In genomic region chr12:91577586-91578539, GRCh38 we compare ENCODE assay signal across 8 cellular contexts.
DNase-seq lines count a peak whose midpoint lies in the region; ATAC-seq and TF ChIP-seq lines count a peak whose summit lies in the region.

No MANE protein-coding gene starts in this region.

- H3K27me3 Mint-ChIP-seq in effector memory CD8-positive, alpha-beta T cell: no peaks in the 10 kb centered on the region

- peak overlapping the region; percentile 49 to 90 for H3K27ac Mint-ChIP-seq in effector memory CD8-positive, alpha-beta T cell

- DNase-seq in AG08395 (ENCODE audit: low spot score) (peak; percentile 32), SHP77 treated with DMSO at 0.1 percent for 48 hours (lab: John Stamatoyannopoulos, UW) (peak; percentile 34)
- DNase-seq in effector memory CD8-positive, alpha-beta T cell: no peak
- DNase-seq in stimulated activated CD4-positive, alpha-beta T cell treated with anti-CD3 and anti-CD28 coated beads, Interleukin-2, amount 100 ng/mL, for 48 hours: no peak

- no peaks in the 10 kb centered on the region for H3K4me1 ChIP-seq in mucosa of stomach (ENCODE audit: control insufficient read depth, insufficient read depth, low read length)

- H3K36me3 ChIP-seq in mucosa of stomach (ENCODE audit: control insufficient read depth, insufficient read depth, low read length): no peaks in the 10 kb centered on the region

- no peaks in the 10 kb centered on the region for H3K9me3 ChIP-seq in mucosa of stomach (ENCODE audit: control insufficient read depth, low read length)

- no peaks in the 10 kb centered on the region for H3K9me3 Mint-ChIP-seq in effector memory CD8-positive, alpha-beta T cell

- H3K27me3 ChIP-seq in mucosa of stomach (ENCODE audit: control insufficient read depth, insufficient read depth, low read length): no peaks in the 10 kb centered on the region

- ATAC-seq in HG03378 (IDR thresholded peaks at IDR 0.05; ENCODE audit: unreplicated experiment) (peak; percentile 75), HG03039 (IDR thresholded peaks at IDR 0.05; ENCODE audit: unreplicated experiment) (no peak)
- ATAC-seq in effector memory CD8-positive, alpha-beta T cell (replicated peaks): peak; percentile 89

- TF ChIP-seq CTCF in GM12873 (IDR thresholded peaks at IDR 0.05; ENCODE audit: insufficient read depth, low read depth, low read length, missing control alignments): peak; percentile 40

- peak overlapping the region; percentile 78 to 88 for H3K4me3 Mint-ChIP-seq in effector memory CD8-positive, alpha-beta T cell

- H3K9ac ChIP-seq in mucosa of stomach (ENCODE audit: low read length): peak overlapping the region; percentile 49

- H3K4me3 ChIP-seq in mucosa of stomach (ENCODE audit: low read length): no peak overlapping the region

- H3K4me1 Mint-ChIP-seq in effector memory CD8-positive, alpha-beta T cell (ENCODE audit: low read depth in 2 of 2): peaks cover 1 to 5% of the 10 kb centered on the region in 2 donors

- H3K36me3 Mint-ChIP-seq in effector memory CD8-positive, alpha-beta T cell (ENCODE audit: insufficient read depth): no peaks in the 10 kb centered on the region

Comparison
In these comparisons a context has a peak if more than half of its experiments do, and no peak if none do; other contexts are left out.
1. DNase-seq: peak in AG08395 (single experiment) and SHP77 treated with DMSO at 0.1 percent for 48 hours (single experiment); none in effector memory CD8-positive, alpha-beta T cell (0 of 3) and stimulated activated CD4-positive, alpha-beta T cell treated with anti-CD3 and anti-CD28 coated beads, Interleukin-2, amount 100 ng/mL, for 48 hours (0 of 2).